9 cellular contexts compared by ENCODE assay signal in the genomic region with DNA sequence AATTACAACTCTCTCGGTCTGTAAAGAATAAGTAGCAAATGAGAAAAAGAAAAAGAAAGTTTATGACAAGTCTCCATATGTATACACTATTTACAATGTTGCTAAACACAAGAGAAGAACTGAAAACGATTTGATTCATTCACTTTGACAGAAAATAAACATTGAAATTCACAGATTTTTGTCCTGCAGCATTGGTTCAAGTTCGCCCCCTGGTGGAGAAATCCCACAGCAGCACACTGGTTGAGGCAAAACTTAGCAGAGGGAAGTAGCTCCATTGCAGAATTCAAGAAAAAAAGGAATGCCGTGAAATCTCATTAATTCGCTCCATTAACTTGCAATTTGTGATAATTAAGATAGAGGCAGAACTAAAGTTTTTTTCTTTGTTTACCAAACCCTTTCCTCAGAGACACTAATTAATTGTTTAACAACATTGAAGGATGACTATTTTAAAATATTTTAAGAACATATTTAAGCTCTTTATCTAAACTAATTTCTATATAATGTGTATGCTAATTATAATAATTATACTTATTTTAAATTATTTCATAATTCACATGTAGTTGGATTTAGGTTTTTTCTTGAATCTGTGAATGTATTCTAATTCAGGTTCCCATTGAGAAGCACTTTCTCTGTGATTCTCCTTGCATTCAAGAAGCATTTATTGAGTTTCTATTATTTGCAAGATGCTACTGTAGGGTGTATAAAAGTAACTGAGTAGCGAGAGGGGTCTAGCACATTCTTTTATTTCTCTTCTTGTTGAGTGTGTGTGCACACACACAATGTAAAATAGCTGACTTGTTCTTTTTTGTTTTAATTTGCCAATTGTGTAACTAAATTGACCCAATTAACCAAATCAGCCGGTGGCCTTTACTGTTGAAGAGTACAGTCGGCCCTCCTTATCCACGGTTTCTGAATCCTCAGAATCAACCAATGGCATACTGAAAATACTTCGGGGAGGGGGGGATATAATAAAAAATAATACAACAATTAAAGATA.
A peak's percentile ranks its signal among the peaks of the same experiment; 100 is the strongest.
DNase-seq lines count a peak whose midpoint lies in the region; ATAC-seq and TF ChIP-seq lines count a peak whose summit lies in the region.
"Had no signal": no experiment of that assay in that cellular context is flagged by ENCODE, and none has a peak within 500 bp of the region (broad histone marks: within the 10 kb centered on the region; RNA-seq: fewer than 3 reads in every experiment).

No MANE protein-coding gene starts in this region.

- intact Hi-C loops in tibial artery (cut with DNase I; ENCODE audit: low total_unique reads), result no loop called here

- no peak overlapping the region for H3K27ac ChIP-seq in tibial artery

- H3K4me1 ChIP-seq in tibial artery, result no peaks in the 10 kb centered on the region

- no peak overlapping the region for H3K27ac Mint-ChIP-seq in activated T-cell treated with anti-CD3 and anti-CD28 coated beads, Interleukin-2, amount 50 U/mL, for 72 hours
- H3K27ac Mint-ChIP-seq: stimulated activated naive CD8-positive, alpha-beta T cell treated with anti-CD3 and anti-CD28 coated beads, Interleukin-15, Interleukin-2, amounts not matched to agents 100 ng/mL and 50 ng/mL, for 24 hours had no signal

- no peaks in the 10 kb centered on the region for H3K27me3 ChIP-seq in tibial artery

- DNase-seq in NCI-H2171 treated with DMSO at 0.1 percent for 48 hours (lab: John Stamatoyannopoulos, UW), result peak; percentile 3
- DNase-seq in NCI-H2171 (lab: John Stamatoyannopoulos, UW), result no peak
- DNase-seq in OCI-M1 (lab: John Stamatoyannopoulos, UW), result peak; percentile 75
- DNase-seq in activated T-cell treated with anti-CD3 and anti-CD28 coated beads, Interleukin-2, amount 50 U/mL, for 72 hours, result peak; percentile 51 to 67
- DNase-seq in fibroblast of pulmonary artery (ENCODE audit: low read depth), result peak; percentile 78
- DNase-seq in occipital lobe (lab: John Stamatoyannopoulos, UW), result peak; percentile 19
- peak; percentile 67 to 69 for DNase-seq in tibial artery

- H3K36me3 ChIP-seq in tibial artery, result no peaks in the 10 kb centered on the region

- no peaks in the 10 kb centered on the region for H3K4me1 Mint-ChIP-seq in activated T-cell treated with anti-CD3 and anti-CD28 coated beads, Interleukin-2, amount 50 U/mL, for 72 hours (ENCODE audit: low read depth)

- ATAC-seq in HG03066 (IDR thresholded peaks at IDR 0.05; ENCODE audit: low read depth, unreplicated experiment), result peak; percentile 61
- ATAC-seq in activated T-cell treated with anti-CD3 and anti-CD28 coated beads, Interleukin-2, amount 50 U/mL, for 72 hours (replicated peaks in 1 of 2), result no peak

- no peak overlapping the region for H3K4me3 ChIP-seq in fibroblast of pulmonary artery (replicated peaks; ENCODE audit: low read depth, low read length)
- H3K4me3 ChIP-seq in tibial artery, result no peak overlapping the region

- H3K4me3 Mint-ChIP-seq in activated T-cell treated with anti-CD3 and anti-CD28 coated beads, Interleukin-2, amount 50 U/mL, for 72 hours, result no peak overlapping the region
- H3K4me3 Mint-ChIP-seq: stimulated activated naive CD8-positive, alpha-beta T cell treated with anti-CD3 and anti-CD28 coated beads, Interleukin-15, Interleukin-2, amounts not matched to agents 100 ng/mL and 50 ng/mL, for 24 hours had no signal

- no peaks in the 10 kb centered on the region for H3K9me3 ChIP-seq in tibial artery

- no peaks in the 10 kb centered on the region for H3K9me3 Mint-ChIP-seq in activated T-cell treated with anti-CD3 and anti-CD28 coated beads, Interleukin-2, amount 50 U/mL, for 72 hours
- H3K9me3 Mint-ChIP-seq: stimulated activated naive CD8-positive, alpha-beta T cell treated with anti-CD3 and anti-CD28 coated beads, Interleukin-15, Interleukin-2, amounts not matched to agents 100 ng/mL and 50 ng/mL, for 24 hours had no signal

- H3K36me3 Mint-ChIP-seq in activated T-cell treated with anti-CD3 and anti-CD28 coated beads, Interleukin-2, amount 50 U/mL, for 72 hours (ENCODE audit: insufficient read depth in 2 of 2), result no peaks in the 10 kb centered on the region

- TF ChIP-seq CTCF in fibroblast of pulmonary artery (IDR thresholded peaks at IDR 0.05; ENCODE audit: low read length, missing control alignments), result no peak
- TF ChIP-seq CTCF in tibial artery (IDR thresholded peaks at IDR 0.05), result peak; percentile 69 to 85

- peaks cover 9% of the 10 kb centered on the region for H3K27me3 Mint-ChIP-seq in activated T-cell treated with anti-CD3 and anti-CD28 coated beads, Interleukin-2, amount 50 U/mL, for 72 hours (ENCODE audit: low read depth)
- H3K27me3 Mint-ChIP-seq: stimulated activated naive CD8-positive, alpha-beta T cell treated with anti-CD3 and anti-CD28 coated beads, Interleukin-15, Interleukin-2, amounts not matched to agents 100 ng/mL and 50 ng/mL, for 24 hours had no signal
